In the genomic region with DNA sequence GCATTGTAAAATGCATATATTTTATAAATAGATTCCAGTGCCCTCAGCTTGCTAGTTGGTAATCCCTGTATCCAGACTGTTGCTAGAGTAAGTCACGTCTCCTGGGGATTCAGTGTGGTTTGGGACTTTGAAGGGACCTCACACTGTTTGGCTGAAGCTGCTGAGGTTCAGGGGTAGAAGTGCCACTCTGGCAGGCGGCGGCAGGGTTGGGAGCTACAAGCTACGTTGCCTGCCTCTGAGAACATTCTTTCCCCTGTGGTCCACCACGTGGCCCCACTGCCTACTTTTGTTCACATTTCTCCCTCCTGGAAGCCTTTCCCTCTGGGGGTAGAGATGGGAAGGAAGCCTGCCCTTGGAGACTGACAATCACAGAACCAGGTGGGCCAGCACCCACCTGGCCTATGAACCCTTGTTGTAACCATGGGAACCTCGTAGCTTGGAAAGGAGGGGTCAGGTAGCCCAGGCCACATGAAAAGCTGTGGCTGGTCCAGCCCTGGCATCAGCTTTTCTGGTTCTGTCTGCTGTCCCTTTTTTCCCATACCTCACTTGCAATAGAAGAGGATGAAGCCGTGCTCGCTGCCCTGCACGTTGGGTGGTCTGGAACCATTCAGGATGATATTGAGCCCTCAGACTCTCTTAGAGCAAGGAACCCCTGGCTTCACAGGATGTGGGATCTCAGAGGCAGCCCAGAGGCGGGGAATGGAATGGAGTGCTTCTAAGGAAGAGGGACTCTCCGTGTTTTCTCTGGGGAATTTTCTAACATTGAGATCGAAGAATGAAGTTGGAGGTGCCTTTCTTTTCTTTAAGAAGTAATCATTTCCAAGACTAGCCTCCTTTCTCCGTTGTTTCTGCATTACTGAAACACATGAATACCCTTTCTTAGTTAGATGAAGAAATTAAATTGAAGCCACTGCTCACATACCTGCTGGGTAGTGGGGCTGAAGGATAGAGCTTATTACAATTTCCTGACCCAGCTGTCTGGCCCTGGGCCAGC, we compare ENCODE assay signal across 13 cellular contexts. TPM values are rescaled to one million over a fixed set of nuclear protein-coding genes. Genes with fewer than 3 reads are reported as not detected.
A peak's percentile ranks its signal among the peaks of the same experiment; 100 is the strongest.
DNase-seq lines count a peak whose midpoint lies in the region; ATAC-seq and TF ChIP-seq lines count a peak whose summit lies in the region.
"Had no signal": no experiment of that assay in that cellular context is flagged by ENCODE, and none has a peak within 500 bp of the region (broad histone marks: within the 10 kb centered on the region; RNA-seq: fewer than 3 reads in every experiment).

No MANE protein-coding gene starts in this region.

- TF ChIP-seq CTCF in nephron (IDR thresholded peaks at IDR 0.05; ENCODE audit: unreplicated experiment in 3 of 3) (no peak), HFFc6 (IDR thresholded peaks at IDR 0.05) (no peak)

- no peak for ATAC-seq in stimulated activated naive CD8-positive, alpha-beta T cell treated with anti-CD3 and anti-CD28 coated beads, Interleukin-15, amount 100 ng/mL, for 72 hours
- ATAC-seq in stimulated activated naive CD8-positive, alpha-beta T cell treated with anti-CD3 and anti-CD28 coated beads, Interleukin-15, Interleukin-2, amounts not matched to agents 100 U/mL and 50 U/mL, for 24 hours: no peak
- ATAC-seq: left lobe of liver had no signal

- POLR2A ChIA-PET in HEK293T (lab: Yijun Ruan, JAX): no interaction called here

- H3K27ac Mint-ChIP-seq in stimulated activated naive CD8-positive, alpha-beta T cell treated with anti-CD3 and anti-CD28 coated beads, Interleukin-15, amount 100 ng/mL, for 72 hours: peak overlapping the region in 1 of 2 donors; percentile 42
- peak overlapping the region; percentile 64 to 85 (median 74) for H3K27ac Mint-ChIP-seq in nephron
- no peak overlapping the region for H3K27ac Mint-ChIP-seq in HFFc6

- no peak for DNase-seq in stimulated activated naive CD8-positive, alpha-beta T cell treated with anti-CD3 and anti-CD28 coated beads, Interleukin-15, amount 100 ng/mL, for 72 hours
- DNase-seq in stimulated activated naive CD8-positive, alpha-beta T cell treated with anti-CD3 and anti-CD28 coated beads, Interleukin-15, Interleukin-2, amounts not matched to agents 100 U/mL and 50 U/mL, for 24 hours: no peak
- DNase-seq in astrocyte of the hippocampus (ENCODE audit: low read depth, low spot score) (peak; percentile 63), HFFc6 (no peak), NCI-H146 (lab: John Stamatoyannopoulos, UW) (no peak), HEK293T (ENCODE audit: extremely low spot score) (no peak), NCI-H146 treated with DMSO at 0.1 percent for 48 hours (lab: John Stamatoyannopoulos, UW; ENCODE audit: unreplicated experiment) (no peak)
- DNase-seq: activated CD4-positive, alpha-beta T cell treated with anti-CD3 and anti-CD28 coated beads, Interleukin-2, amount 50 U/mL, for 48 hours; AML-193; NCI-H2029; T-helper 1 cell had no signal

- H3K9me3 Mint-ChIP-seq in stimulated activated naive CD8-positive, alpha-beta T cell treated with anti-CD3 and anti-CD28 coated beads, Interleukin-15, amount 100 ng/mL, for 72 hours: no peaks in the 10 kb centered on the region
- no peaks in the 10 kb centered on the region for H3K9me3 Mint-ChIP-seq in nephron
- peaks cover 52% of the 10 kb centered on the region for H3K9me3 Mint-ChIP-seq in HFFc6

- peaks cover 4% of the 10 kb centered on the region for H3K36me3 Mint-ChIP-seq in nephron (ENCODE audit: low read depth)
- peaks cover 10% of the 10 kb centered on the region; the same call in 1 of the 2 replicates for H3K36me3 Mint-ChIP-seq in HFFc6 (ENCODE audit: low read depth)

- H3K4me3 Mint-ChIP-seq in stimulated activated naive CD8-positive, alpha-beta T cell treated with anti-CD3 and anti-CD28 coated beads, Interleukin-15, amount 100 ng/mL, for 72 hours: peak overlapping the region; percentile 78 to 95
- H3K4me3 Mint-ChIP-seq in nephron: peak overlapping the region; percentile 66 to 85 (median 84)
- H3K4me3 Mint-ChIP-seq in HFFc6: no peak overlapping the region

- H3K4me1 Mint-ChIP-seq in stimulated activated naive CD8-positive, alpha-beta T cell treated with anti-CD3 and anti-CD28 coated beads, Interleukin-15, amount 100 ng/mL, for 72 hours: peaks cover 87% of the 10 kb centered on the region
- H3K4me1 Mint-ChIP-seq in nephron: peaks cover 58% of the 10 kb centered on the region
- no peaks in the 10 kb centered on the region for H3K4me1 Mint-ChIP-seq in HFFc6 (ENCODE audit: low read depth)

- no peaks in the 10 kb centered on the region for H3K27me3 Mint-ChIP-seq in stimulated activated naive CD8-positive, alpha-beta T cell treated with anti-CD3 and anti-CD28 coated beads, Interleukin-15, amount 100 ng/mL, for 72 hours
- H3K27me3 Mint-ChIP-seq in nephron (ENCODE audit: low read depth) (no peaks in the 10 kb centered on the region), HFFc6 (ENCODE audit: insufficient read depth) (peaks cover 5% of the 10 kb centered on the region; the same call in 1 of the 2 replicates)

- CTCF ChIA-PET in HEK293T (lab: Yijun Ruan, JAX): interaction anchor here (0.8 to 1.4 kb wide), 2 partner anchors 9 to 11 kb away, joined by 3 read pairs; no protein-coding TSS in a partner anchor

TF ChIP-seq in HEK293T, 16 proteins besides CTCF, POLR2A, EP300 and RAD21:
- TF ChIP-seq TARDBP (IDR thresholded peaks at IDR 0.05): no peak
- TF ChIP-seq HDGF (IDR thresholded peaks at IDR 0.05; ENCODE audit: borderline replicate concordance): no peak
- no peak for TF ChIP-seq FOXM1 (IDR thresholded peaks at IDR 0.05; ENCODE audit: borderline replicate concordance)
- no peak for TF ChIP-seq L3MBTL2 (conservative IDR thresholded peaks at IDR 0.05)
- TF ChIP-seq SUZ12 (IDR thresholded peaks at IDR 0.05): no peak
- TF ChIP-seq ARNT (IDR thresholded peaks at IDR 0.05): no peak
- TF ChIP-seq, protein P1, sequence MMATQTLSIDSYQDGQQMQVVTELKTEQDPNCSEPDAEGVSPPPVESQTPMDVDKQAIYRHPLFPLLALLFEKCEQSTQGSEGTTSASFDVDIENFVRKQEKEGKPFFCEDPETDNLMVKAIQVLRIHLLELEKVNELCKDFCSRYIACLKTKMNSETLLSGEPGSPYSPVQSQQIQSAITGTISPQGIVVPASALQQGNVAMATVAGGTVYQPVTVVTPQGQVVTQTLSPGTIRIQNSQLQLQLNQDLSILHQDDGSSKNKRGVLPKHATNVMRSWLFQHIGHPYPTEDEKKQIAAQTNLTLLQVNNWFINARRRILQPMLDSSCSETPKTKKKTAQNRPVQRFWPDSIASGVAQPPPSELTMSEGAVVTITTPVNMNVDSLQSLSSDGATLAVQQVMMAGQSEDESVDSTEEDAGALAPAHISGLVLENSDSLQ (IDR thresholded peaks at IDR 0.05): no peak
- TF ChIP-seq BHLHE40 (IDR thresholded peaks at IDR 0.05; ENCODE audit: borderline replicate concordance): no peak

RNA-seq across cellular contexts. Expression of a gene that starts 3.0 kb away (rescaled TPM):
- not detected for total RNA-seq in HFFc6 (2021; fragmentation: NEBNext Ultra II Directional; extraction: Animal tissue kit (Norgen Biotek cat#: 25700))

RNA-seq across cellular contexts. Expression of a gene that starts 42.6 kb away (rescaled TPM):
- not detected for total RNA-seq in HFFc6 (2021; fragmentation: NEBNext Ultra II Directional; extraction: Animal tissue kit (Norgen Biotek cat#: 25700))

RNA-seq across cellular contexts. Expression of a gene that starts 54.5 kb away (rescaled TPM):
- total RNA-seq in HFFc6 (2021; fragmentation: NEBNext Ultra II Directional; extraction: Animal tissue kit (Norgen Biotek cat#: 25700)): not detected
